ENCODE assay signal across 8 cellular contexts in genomic region chr19:57578487-57579205, GRCh38. TPM values are rescaled to one million over a fixed set of nuclear protein-coding genes. Genes with fewer than 3 reads are reported as not detected.
DNase-seq lines count a peak whose midpoint lies in the region; ATAC-seq, FAIRE-seq and TF ChIP-seq lines count a peak whose summit lies in the region.

ZNF416 (minus strand) TSS chr19:57578911; CDS start chr19:57578704, 207 bp downstream.

- H3K9me3 Mint-ChIP-seq in memory B cell = peaks cover 32% of the 10 kb centered on the region

- no peak within 1 kb of the TSS for H2BK120ac ChIP-seq in H1 (replicated peaks; ENCODE audit: low read depth, low read length)

- H2AK5ac ChIP-seq in H1 (ENCODE audit: low read depth, low read length) = no peak within 1 kb of the TSS

- peaks cover 12% of the 10 kb centered on the region for H3K79me1 ChIP-seq in H1 (ENCODE audit: low read depth, low read length)

- peak within 1 kb of the TSS; percentile 20 for H2AFZ ChIP-seq in H1 (ENCODE audit: low read length)

- peak within 1 kb of the TSS; percentile 87 for H3K4me3 Mint-ChIP-seq in memory B cell

- ATAC-seq in GM21360 (IDR thresholded peaks at IDR 0.05; ENCODE audit: unreplicated experiment) = peak; percentile 87
- ATAC-seq in memory B cell (ENCODE audit: low read depth) = peak; percentile 95

- H4K91ac ChIP-seq in H1 (replicated peaks; ENCODE audit: insufficient read length, low read length) = peak within 1 kb of the TSS; percentile 59

- H3K56ac ChIP-seq in H1 (replicated peaks; ENCODE audit: insufficient read length, low read depth, low read length) = no peak within 1 kb of the TSS

- H2BK12ac ChIP-seq in H1 (ENCODE audit: low read depth, low read length) = no peak within 1 kb of the TSS

- no peaks in the 10 kb centered on the region for H4K20me1 ChIP-seq in H1 (replicated peaks in 1 of 2; ENCODE audit: control insufficient read depth in 1 of 2, insufficient read depth in 2 of 2, low read length in 2 of 2)

- TF ChIP-seq CTCF in H1 (IDR thresholded peaks at IDR 0.05; ENCODE audit: control extremely low read depth in 1 of 3, insufficient read depth in 1 of 3, low read depth in 1 of 3, low read length in 3 of 3) = peak in 1 of 3 experiments; percentile 13; a peak in 1 of 4 replicates

- no peak for TF ChIP-seq POLR2A in H1 (IDR thresholded peaks at IDR 0.05; ENCODE audit: control extremely low read depth in 1 of 2, low read depth in 2 of 2, low read length in 2 of 2)

- H3K9me3 ChIP-seq in H1 (ENCODE audit: insufficient read depth in 2 of 2, low read depth in 1 of 2, low read length in 1 of 2) = peaks cover 45 to 47% of the 10 kb centered on the region in 2 experiments

- POLR2A ChIA-PET in H1 (lab: Charles Lee; ENCODE audit: partially characterized antibody) = interaction anchor here (0.6 to 2.5 kb wide), 8 partner anchors 22 to 565 kb away, joined by 3 to 7 read pairs (median 5); partner anchors contain the start of genes ZNF134, ZNF154 and ZNF211

- H3K27ac Mint-ChIP-seq in memory B cell = no peak within 1 kb of the TSS

- peak within 1 kb of the TSS; percentile 56; the same call in 1 of the 2 replicates for H3K27ac ChIP-seq in H1 (ENCODE audit: low read depth, low read length)

- H3K79me2 ChIP-seq in H1 (ENCODE audit: control insufficient read depth in 1 of 2, insufficient read depth in 2 of 2, low read length in 2 of 2) = peaks cover 0 to 17% of the 10 kb centered on the region in 2 experiments; a peak in 3 of 4 replicates

- TF ChIP-seq EP300 in H1 (IDR thresholded peaks at IDR 0.05; ENCODE audit: borderline replicate concordance in 1 of 2, low read depth in 2 of 2, low read length in 2 of 2) = no peak

- H3K14ac ChIP-seq in H1 (ENCODE audit: insufficient read length) = no peak within 1 kb of the TSS

- H2BK5ac ChIP-seq in H1 (ENCODE audit: low read depth, low read length) = no peak within 1 kb of the TSS; the same call in 1 of the 2 replicates

- H3K36me3 Mint-ChIP-seq in memory B cell = peaks cover 42% of the 10 kb centered on the region

- FAIRE-seq in H1 (lab: Jason Lieb, UNC) = peak; percentile 97

- 3% methylated on average over 62 of the region's 62 CpGs; no CpG with 5 or more reads in 1 of the 2 experiments for WGBS in H1 (ENCODE audit: extremely low coverage in 1 of 2, insufficient coverage in 1 of 2, insufficient read length in 1 of 2, insufficient replicate concordance in 2 of 2, low coverage in 1 of 2, low lambda C conversion rate in 2 of 2, missing lambda C conversion rate in 1 of 2), 2 experiments

- no peak within 1 kb of the TSS for H3K4ac ChIP-seq in H1 (replicated peaks; ENCODE audit: insufficient read length, low read depth, low read length)

- H3K36me3 ChIP-seq in H1 (ENCODE audit: control insufficient read depth in 2 of 4, insufficient read depth in 4 of 4, low read length in 3 of 4) = peaks cover 12 to 38% (median 33%) of the 10 kb centered on the region in 4 experiments; a peak in 7 of 8 replicates

- peaks cover 0 to 6% (median 3%) of the 10 kb centered on the region in 4 experiments; a peak in 5 of 7 replicates for H3K4me1 ChIP-seq in H1 (replicated peaks in 1 of 4; ENCODE audit: control insufficient read depth in 3 of 4, insufficient read depth in 4 of 4, low read length in 3 of 4)

- H3K4me2 ChIP-seq in H1 (ENCODE audit: insufficient read depth in 1 of 2, low read depth in 2 of 2, low read length in 2 of 2) = peak within 1 kb of the TSS; percentile 66 to 83

- peak within 1 kb of the TSS; percentile 51 to 71 (median 67) for H3K9ac ChIP-seq in H1 (replicated peaks in 1 of 4; ENCODE audit: extremely low read depth in 1 of 4, low read depth in 3 of 4, low read length in 3 of 4)

- CTCF ChIA-PET in H1 (lab: Charles Lee; ENCODE audit: partially characterized antibody) = no interaction called here

- no peak within 1 kb of the TSS for H3K23ac ChIP-seq in H1 (ENCODE audit: insufficient read length)

- peak within 1 kb of the TSS; percentile 69 to 86 (median 78) for H3K4me3 ChIP-seq in H1 (ENCODE audit: extremely low read depth in 1 of 4, insufficient read depth in 2 of 4, low read depth in 3 of 4, low read length in 4 of 4)

- H4K8ac ChIP-seq in H1 (ENCODE audit: extremely low read depth, insufficient read depth, low read length) = peak within 1 kb of the TSS; percentile 74

- H2BK15ac ChIP-seq in H1 (ENCODE audit: low read length) = no peak within 1 kb of the TSS

- H3K27me3 ChIP-seq in H1 (replicated peaks in 1 of 4; ENCODE audit: control insufficient read depth in 3 of 4, extremely low read depth in 1 of 4, insufficient read depth in 3 of 4, low read length in 3 of 4) = peaks cover 0 to 5% (median 2%) of the 10 kb centered on the region in 4 experiments; a peak in 2 of 7 replicates

- no peak within 1 kb of the TSS for H2BK20ac ChIP-seq in H1 (ENCODE audit: low read length)

- peak within 1 kb of the TSS; percentile 55; the same call in 1 of the 2 replicates for H3K18ac ChIP-seq in H1 (ENCODE audit: extremely low read depth, low read length)

- TF ChIP-seq RAD21 in H1 (IDR thresholded peaks at IDR 0.05 in 1 of 2, conservative IDR thresholded peaks at IDR 0.05 in 1 of 2; ENCODE audit: low read depth in 2 of 2, low read length in 2 of 2) = peak in 1 of 2 experiments; percentile 3; a peak in 1 of 4 replicates

- peaks cover 7% of the 10 kb centered on the region; the same call in 1 of the 2 replicates for H3K23me2 ChIP-seq in H1 (ENCODE audit: low read depth, low read length)

- no peak within 1 kb of the TSS for H4K5ac ChIP-seq in H1 (ENCODE audit: insufficient read length, low read depth, low read length)

- H3K4me1 Mint-ChIP-seq in memory B cell = peaks cover 15% of the 10 kb centered on the region

- no peaks in the 10 kb centered on the region for H3K27me3 Mint-ChIP-seq in memory B cell

- peak; percentile 99 for DNase-seq in COR-L47 (lab: John Stamatoyannopoulos, UW)
- DNase-seq in HT-29 (ENCODE audit: low spot score) = peak; percentile 100
- peak; percentile 80 for DNase-seq in NK-92 treated with Interleukin-12 subunit alpha and Interleukin-12 subunit beta, amount 100 ng/mL, for 24 hours (lab: John Stamatoyannopoulos, UW)
- DNase-seq in activated CD8-positive, alpha-beta memory T cell treated with anti-CD3 and anti-CD28 coated beads for 48 hours (ENCODE audit: low read depth in 2 of 3, low spot score in 2 of 3) = peak; percentile 54 to 79 (median 75)
- DNase-seq in H1 (ENCODE audit: low read depth in 1 of 2, low spot score in 2 of 2) = peak; percentile 90 to 99
- peak; percentile 87 to 94 for DNase-seq in memory B cell (ENCODE audit: low spot score in 2 of 2)
- peak; percentile 93 for DNase-seq in stimulated activated CD8-positive, alpha-beta memory T cell treated with anti-CD3 and anti-CD28 coated beads, Interleukin-12 subunit alpha, Interleukin-12 subunit beta, amount 100 ng/mL, for 1 hour (ENCODE audit: low read depth)

TF ChIP-seq in H1, 55 proteins besides CTCF, POLR2A, EP300 and RAD21 (continues in another document):
- peak; percentile 80 for TF ChIP-seq SIX5 (IDR thresholded peaks at IDR 0.05; ENCODE audit: low read depth, low read length)
- peak; percentile 59 for TF ChIP-seq E2F6 (IDR thresholded peaks at IDR 0.05)
- TF ChIP-seq POLR2AphosphoS5 (IDR thresholded peaks at IDR 0.05; ENCODE audit: low read depth, low read length) = peak; percentile 81
- no peak for TF ChIP-seq POU5F1 (IDR thresholded peaks at IDR 0.05; ENCODE audit: low read depth, low read length)
- TF ChIP-seq KDM4A (IDR thresholded peaks at IDR 0.05; ENCODE audit: low read depth, low read length, severe bottlenecking) = peak; percentile 82
- no peak for TF ChIP-seq SRF (IDR thresholded peaks at IDR 0.05; ENCODE audit: low read depth, low read length)
- peak; percentile 52; the same call in 1 of the 2 replicates for TF ChIP-seq SP2 (IDR thresholded peaks at IDR 0.05; ENCODE audit: low read length)
- no peak for TF ChIP-seq JUND (IDR thresholded peaks at IDR 0.05; ENCODE audit: low read length)
- peak; percentile 61; the same call in 1 of the 2 replicates for TF ChIP-seq BRCA1 (IDR thresholded peaks at IDR 0.05; ENCODE audit: low read depth, low read length)
- TF ChIP-seq BACH1 (IDR thresholded peaks at IDR 0.05; ENCODE audit: low read length) = peak; percentile 19; the same call in 1 of the 2 replicates
- peak; percentile 46; the same call in 1 of the 2 replicates for TF ChIP-seq TBP (IDR thresholded peaks at IDR 0.05; ENCODE audit: low read depth, low read length)
- TF ChIP-seq RXRA (IDR thresholded peaks at IDR 0.05; ENCODE audit: insufficient read depth, low read depth, low read length) = no peak
- TF ChIP-seq MAX (IDR thresholded peaks at IDR 0.05) = peak; percentile 57
- peak; percentile 71 for TF ChIP-seq CREB1 (IDR thresholded peaks at IDR 0.05)
- peak; percentile 87 for TF ChIP-seq PHF8 (conservative IDR thresholded peaks at IDR 0.05; ENCODE audit: low read depth, low read length)
- peak; percentile 82 for TF ChIP-seq SP1 (IDR thresholded peaks at IDR 0.05; ENCODE audit: low read depth, low read length)
- no peak for TF ChIP-seq EGR1 (IDR thresholded peaks at IDR 0.05; ENCODE audit: borderline replicate concordance, low read depth, low read length)
- no peak for TF ChIP-seq GTF2F1 (IDR thresholded peaks at IDR 0.05; ENCODE audit: borderline replicate concordance, low read depth, low read length)
- TF ChIP-seq CHD1 (IDR thresholded peaks at IDR 0.05; ENCODE audit: low read depth, low read length) = no peak
- peak; percentile 86; the same call in 1 of the 2 replicates for TF ChIP-seq GABPA (IDR thresholded peaks at IDR 0.05; ENCODE audit: borderline replicate concordance, insufficient read depth, low read length)

RNA-seq across cellular contexts. Expression of gene ZNF416, which starts in this region (rescaled TPM):
- 2.5 and 3.1 TPM in 2 replicates for total RNA-seq in HT-29 (2014; rRNA removed; shearing (Covaris generic))
- 9.7 and 10.3 TPM in 2 replicates for total RNA-seq in H1 (2021; fragmentation: NEBNext Ultra II Directional; extraction: Animal tissue kit (Norgen Biotek cat#: 25700))
- 2.7 and 3.2 TPM in 2 replicates for polyA plus RNA-seq in H1 (2011; rRNA removed)
- 3.5 TPM for polyA plus RNA-seq in H1 (2011; cell fraction: cytosol; rRNA removed)
- polyA plus RNA-seq in H1 (2011; cell fraction: nucleus; rRNA removed) = 3.3 TPM
- polyA plus RNA-seq in H1 (2012, experiment 1 of 2) = 5.6 to 6.7 TPM (median 6.4 TPM) in 4 replicates
- polyA plus RNA-seq in H1 (2012, experiment 2 of 2) = 3.0 TPM
- polyA plus RNA-seq in H1 (2013, experiment 1 of 2) = 5.6 TPM
- polyA plus RNA-seq in H1 (2013, experiment 2 of 2) = 5.2 TPM
- polyA minus RNA-seq in H1 (2011; rRNA and poly(A)+ RNA removed) = 17.8 and 19.4 TPM in 2 replicates
- polyA minus RNA-seq in H1 (2011; cell fraction: cytosol; rRNA and poly(A)+ RNA removed) = 7.8 TPM
- 16.7 TPM for polyA minus RNA-seq in H1 (2011; cell fraction: nucleus; rRNA and poly(A)+ RNA removed)

Comparison
In these comparisons a context has a peak if more than half of its experiments do, and no peak if none do; other contexts are left out.
1. Peak in every context shown above with its lines: DNase-seq, ATAC-seq, H3K4me3 ChIP-seq and H3K27ac ChIP-seq.